18 cellular contexts compared by ENCODE assay signal in genomic region chr2:178924817-178925216, GRCh38.
"Had no signal": no experiment of that assay in that cellular context is flagged by ENCODE, and none has a peak within 500 bp of the region (broad histone marks: within the 10 kb centered on the region; RNA-seq: fewer than 3 reads in every experiment).

No MANE protein-coding gene starts in this region.

- H3K4me3 ChIP-seq: body of pancreas, ovary, thyroid gland had no signal

- H3K4me3 Mint-ChIP-seq: activated naive CD4-positive, alpha-beta T cell treated with anti-CD3 and anti-CD28 coated beads for 36 hours; activated T-cell treated with anti-CD3 and anti-CD28 coated beads, Interleukin-2, amount 50 U/mL, for 4 hours; naive thymus-derived CD8-positive, alpha-beta T cell had no signal

- H3K4me1 Mint-ChIP-seq: naive thymus-derived CD8-positive, alpha-beta T cell had no signal

- H3K27me3 ChIP-seq: body of pancreas, ovary, thyroid gland had no signal

- ATAC-seq: activated T-cell treated with anti-CD3 and anti-CD28 coated beads, Interleukin-2, amount 50 U/mL, for 4 hours; body of pancreas; left ventricle myocardium superior; naive thymus-derived CD8-positive, alpha-beta T cell had no signal

- H3K27ac Mint-ChIP-seq: activated naive CD4-positive, alpha-beta T cell treated with anti-CD3 and anti-CD28 coated beads for 36 hours; naive thymus-derived CD8-positive, alpha-beta T cell had no signal

- H3K9me3 ChIP-seq: body of pancreas, ovary, thyroid gland had no signal

- H3K27ac ChIP-seq: body of pancreas, ovary, thyroid gland, VCaP had no signal

- H3K4me1 ChIP-seq: thyroid gland had no signal

- FAIRE-seq: colon, frontal cortex had no signal

- H3K9me3 Mint-ChIP-seq: activated naive CD4-positive, alpha-beta T cell treated with anti-CD3 and anti-CD28 coated beads for 36 hours; activated T-cell treated with anti-CD3 and anti-CD28 coated beads, Interleukin-2, amount 50 U/mL, for 4 hours; naive thymus-derived CD8-positive, alpha-beta T cell had no signal

- H3K27me3 Mint-ChIP-seq: naive thymus-derived CD8-positive, alpha-beta T cell had no signal

- DNase-seq: activated CD4-positive, alpha-beta T cell treated with anti-CD3 and anti-CD28 coated beads, Interleukin-2, amount 50 U/mL, for 1 hour; activated CD4-positive, CD25-positive, alpha-beta regulatory T cell treated with anti-CD3 and anti-CD28 coated beads, Interleukin-2, amount 50 U/mL, for 72 hours; activated CD8-positive, alpha-beta memory T cell treated with anti-CD3 and anti-CD28 coated beads, Interleukin-2, amount 50 U/mL, for 4 hours; activated naive CD4-positive, alpha-beta T cell treated with anti-CD3 and anti-CD28 coated beads for 36 hours; activated T-cell treated with anti-CD3 and anti-CD28 coated beads, Interleukin-2, amount 50 U/mL, for 4 hours; body of pancreas; central memory CD4-positive, alpha-beta T cell; left ventricle myocardium superior; naive thymus-derived CD8-positive, alpha-beta T cell; ovary; stimulated activated CD4-positive, alpha-beta T cell treated with anti-CD3 and anti-CD28 coated beads, Interleukin-12 subunit alpha, Interleukin-12 subunit beta, amount 100 ng/mL, for 4 hours; stimulated activated CD4-positive, alpha-beta T cell treated with anti-CD3 and anti-CD28 coated beads, Interleukin-1b, Interleukin-23, amount 100 ng/mL, for 48 hours; stimulated activated naive CD4-positive, alpha-beta T cell treated with Interleukin-2 at 50 U/mL for 16 hours; T1000; thyroid gland had no signal

- H3K36me3 ChIP-seq: ovary, thyroid gland had no signal
